In genomic region chr9:96654450-96655197, GRCh38 we compare ENCODE assay signal across 8 cellular contexts. TPM values are rescaled to one million over a fixed set of nuclear protein-coding genes. Genes with fewer than 3 reads are reported as not detected.
DNase-seq lines count a peak whose midpoint lies in the region; ATAC-seq and TF ChIP-seq lines count a peak whose summit lies in the region.

No MANE protein-coding gene starts in this region.

- DNase-seq in SKM-1 treated with dmso at 0.1 percent for 144 hours (lab: John Stamatoyannopoulos, UW; ENCODE audit: unreplicated experiment) (peak; percentile 10), SKM-1 (lab: John Stamatoyannopoulos, UW; ENCODE audit: unreplicated experiment) (no peak), NCI-H524 (lab: John Stamatoyannopoulos, UW) (peak; percentile 44 to 69), lower leg skin (ENCODE audit: low spot score in 2 of 2) (peak; percentile 65 to 96)
- peak; percentile 77 for DNase-seq in activated CD4-positive, alpha-beta memory T cell treated with anti-CD3 and anti-CD28 coated beads for 36 hours
- peak; percentile 54 for DNase-seq in stimulated activated CD4-positive, alpha-beta T cell treated with anti-CD3 and anti-CD28 coated beads, Interleukin-4, amount 100 ng/mL, for 1 hour

- H3K27me3 Mint-ChIP-seq in activated CD4-positive, alpha-beta memory T cell treated with anti-CD3 and anti-CD28 coated beads for 36 hours = no peaks in the 10 kb centered on the region

- peak overlapping the region; percentile 73 to 77 for H3K4me3 ChIP-seq in duodenal mucosa (ENCODE audit: low read depth in 1 of 2, low read length in 2 of 2)
- peak overlapping the region; percentile 43 for H3K4me3 ChIP-seq in lower leg skin (ENCODE audit: low read depth, poor library complexity, severe bottlenecking)

- POLR2A ChIA-PET in activated CD4-positive, alpha-beta memory T cell treated with anti-CD3 and anti-CD28 coated beads for 36 hours (lab: Charles Lee) = interaction anchor here (2.5 kb wide), 1 partner anchor 205 kb away, joined by 11 read pairs; the partner anchor contains the start of gene HABP4

- H3K4me1 ChIP-seq in duodenal mucosa (ENCODE audit: control insufficient read depth in 1 of 2, insufficient read depth in 2 of 2, low read length in 2 of 2) = peaks cover 10 to 11% of the 10 kb centered on the region in 2 donors

- H3K9me3 ChIP-seq in duodenal mucosa (ENCODE audit: control insufficient read depth in 1 of 2, low read length in 2 of 2) = no peaks in the 10 kb centered on the region

- peak overlapping the region; percentile 65 to 71 for H3K9ac ChIP-seq in duodenal mucosa (ENCODE audit: low read depth in 1 of 2, low read length in 2 of 2)

- peak overlapping the region; percentile 85 for H3K4me3 Mint-ChIP-seq in activated CD4-positive, alpha-beta memory T cell treated with anti-CD3 and anti-CD28 coated beads for 36 hours

- H3K27ac ChIP-seq in duodenal mucosa (ENCODE audit: low read depth, low read length) = peak overlapping the region; percentile 83

- ATAC-seq in HG03139 (IDR thresholded peaks at IDR 0.05; ENCODE audit: unreplicated experiment) = peak; percentile 42

- peaks cover 0 to 9% of the 10 kb centered on the region in 2 donors for H3K36me3 ChIP-seq in duodenal mucosa (ENCODE audit: control insufficient read depth in 1 of 2, insufficient read depth in 2 of 2, low read length in 2 of 2)

- CTCF ChIA-PET in activated CD4-positive, alpha-beta memory T cell treated with anti-CD3 and anti-CD28 coated beads for 36 hours (lab: Charles Lee) = interaction anchor here (0.8 to 2.1 kb wide), 5 partner anchors 12 to 213 kb away, joined by 3 to 10 read pairs (median 4); partner anchors contain the start of gene HABP4

- intact Hi-C loops in activated CD4-positive, alpha-beta memory T cell treated with anti-CD3 and anti-CD28 coated beads for 36 hours (cut with micrococcal nuclease) = loop anchor here (2.0 to 5.0 kb wide), 3 partner anchors 32 to 327 kb away; no protein-coding TSS in a partner anchor
- intact Hi-C loops in lower leg skin (cut with DNase I; ENCODE audit: low total_unique reads) = no loop called here

- peaks cover 13% of the 10 kb centered on the region for H3K4me1 Mint-ChIP-seq in activated CD4-positive, alpha-beta memory T cell treated with anti-CD3 and anti-CD28 coated beads for 36 hours (ENCODE audit: low read depth)

- H3K27ac Mint-ChIP-seq in activated CD4-positive, alpha-beta memory T cell treated with anti-CD3 and anti-CD28 coated beads for 36 hours = peak overlapping the region; percentile 70

- WGBS in lower leg skin, 2 donors = 1% methylated on average over 32 to 49 of the region's 74 CpGs

- H3K27me3 ChIP-seq in duodenal mucosa (ENCODE audit: control insufficient read depth in 1 of 2, insufficient read depth in 2 of 2, low read length in 2 of 2) = no peaks in the 10 kb centered on the region

- no peak for TF ChIP-seq POLR2A in lower leg skin (IDR thresholded peaks at IDR 0.05)

- no peak for TF ChIP-seq CTCF in lower leg skin (IDR thresholded peaks at IDR 0.05)

- H3K36me3 Mint-ChIP-seq in activated CD4-positive, alpha-beta memory T cell treated with anti-CD3 and anti-CD28 coated beads for 36 hours = no peaks in the 10 kb centered on the region

- H3K9me3 Mint-ChIP-seq in activated CD4-positive, alpha-beta memory T cell treated with anti-CD3 and anti-CD28 coated beads for 36 hours = no peaks in the 10 kb centered on the region

RNA-seq across cellular contexts. Expression of gene PRXL2C, which starts 0.5 kb away (rescaled TPM):
- total RNA-seq in activated CD4-positive, alpha-beta memory T cell treated with anti-CD3 and anti-CD28 coated beads for 36 hours = 10 to 100 TPM in 1 of 2 experiments, 1 to 10 TPM in 1; 10.0 to 11.4 TPM
- 10 to 100 TPM in 2 of 4 donors, 1 to 10 TPM in 2; 6.1 to 12.4 (median 9.4) TPM for total RNA-seq in lower leg skin

RNA-seq across cellular contexts. Expression of gene CDC14B, which starts 35.0 kb away (rescaled TPM):
- total RNA-seq in activated CD4-positive, alpha-beta memory T cell treated with anti-CD3 and anti-CD28 coated beads for 36 hours = 1 to 10 TPM; 2.3 to 2.8 TPM
- total RNA-seq in lower leg skin = 10 to 100 TPM in 1 of 4 donors, 1 to 10 TPM in 3; 5.8 to 10.9 (median 8.0) TPM
